ENCODE assay signal across 1 cellular context in genomic region chr4:6362896-6363295, GRCh38.
TF ChIP-seq lines count a peak whose summit lies in the region.

No MANE protein-coding gene starts in this region.

TF ChIP-seq in K562, 482 proteins besides CTCF, POLR2A, EP300 and RAD21 (continued from another document):
- TF ChIP-seq, protein P1, sequence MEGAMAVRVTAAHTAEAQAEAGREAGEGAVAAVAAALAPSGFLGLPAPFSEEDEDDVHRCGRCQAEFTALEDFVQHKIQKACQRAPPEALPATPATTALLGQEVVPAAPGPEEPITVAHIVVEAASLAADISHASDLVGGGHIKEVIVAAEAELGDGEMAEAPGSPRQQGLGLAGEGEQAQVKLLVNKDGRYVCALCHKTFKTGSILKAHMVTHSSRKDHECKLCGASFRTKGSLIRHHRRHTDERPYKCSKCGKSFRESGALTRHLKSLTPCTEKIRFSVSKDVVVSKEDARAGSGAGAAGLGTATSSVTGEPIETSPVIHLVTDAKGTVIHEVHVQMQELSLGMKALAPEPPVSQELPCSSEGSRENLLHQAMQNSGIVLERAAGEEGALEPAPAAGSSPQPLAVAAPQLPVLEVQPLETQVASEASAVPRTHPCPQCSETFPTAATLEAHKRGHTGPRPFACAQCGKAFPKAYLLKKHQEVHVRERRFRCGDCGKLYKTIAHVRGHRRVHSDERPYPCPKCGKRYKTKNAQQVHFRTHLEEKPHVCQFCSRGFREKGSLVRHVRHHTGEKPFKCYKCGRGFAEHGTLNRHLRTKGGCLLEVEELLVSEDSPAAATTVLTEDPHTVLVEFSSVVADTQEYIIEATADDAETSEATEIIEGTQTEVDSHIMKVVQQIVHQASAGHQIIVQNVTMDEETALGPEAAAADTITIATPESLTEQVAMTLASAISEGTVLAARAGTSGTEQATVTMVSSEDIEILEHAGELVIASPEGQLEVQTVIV (CRISPR knock-in tag; IDR thresholded peaks at IDR 0.05; ENCODE audit: borderline replicate concordance), result no peak
- TF ChIP-seq PHF8 (IDR thresholded peaks at IDR 0.05; ENCODE audit: borderline replicate concordance, low read length), result no peak
- TF ChIP-seq, protein P2, sequence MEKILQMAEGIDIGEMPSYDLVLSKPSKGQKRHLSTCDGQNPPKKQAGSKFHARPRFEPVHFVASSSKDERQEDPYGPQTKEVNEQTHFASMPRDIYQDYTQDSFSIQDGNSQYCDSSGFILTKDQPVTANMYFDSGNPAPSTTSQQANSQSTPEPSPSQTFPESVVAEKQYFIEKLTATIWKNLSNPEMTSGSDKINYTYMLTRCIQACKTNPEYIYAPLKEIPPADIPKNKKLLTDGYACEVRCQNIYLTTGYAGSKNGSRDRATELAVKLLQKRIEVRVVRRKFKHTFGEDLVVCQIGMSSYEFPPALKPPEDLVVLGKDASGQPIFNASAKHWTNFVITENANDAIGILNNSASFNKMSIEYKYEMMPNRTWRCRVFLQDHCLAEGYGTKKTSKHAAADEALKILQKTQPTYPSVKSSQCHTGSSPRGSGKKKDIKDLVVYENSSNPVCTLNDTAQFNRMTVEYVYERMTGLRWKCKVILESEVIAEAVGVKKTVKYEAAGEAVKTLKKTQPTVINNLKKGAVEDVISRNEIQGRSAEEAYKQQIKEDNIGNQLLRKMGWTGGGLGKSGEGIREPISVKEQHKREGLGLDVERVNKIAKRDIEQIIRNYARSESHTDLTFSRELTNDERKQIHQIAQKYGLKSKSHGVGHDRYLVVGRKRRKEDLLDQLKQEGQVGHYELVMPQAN (IDR thresholded peaks at IDR 0.05; ENCODE audit: borderline replicate concordance), result no peak
- no peak for TF ChIP-seq MCM2 (IDR thresholded peaks at IDR 0.05; ENCODE audit: low read depth)
- no peak for TF ChIP-seq ZNF324 (CRISPR knock-in tag; IDR thresholded peaks at IDR 0.05)
- no peak for TF ChIP-seq BDP1 (IDR thresholded peaks at IDR 0.05; ENCODE audit: insufficient read depth, insufficient read length)
- TF ChIP-seq ZNF263 (CRISPR knock-in tag; IDR thresholded peaks at IDR 0.05; ENCODE audit: borderline replicate concordance), result 0 out of 2 replicates have a peak, but pooled peaks have one; percentile 28
- TF ChIP-seq, protein P3, sequence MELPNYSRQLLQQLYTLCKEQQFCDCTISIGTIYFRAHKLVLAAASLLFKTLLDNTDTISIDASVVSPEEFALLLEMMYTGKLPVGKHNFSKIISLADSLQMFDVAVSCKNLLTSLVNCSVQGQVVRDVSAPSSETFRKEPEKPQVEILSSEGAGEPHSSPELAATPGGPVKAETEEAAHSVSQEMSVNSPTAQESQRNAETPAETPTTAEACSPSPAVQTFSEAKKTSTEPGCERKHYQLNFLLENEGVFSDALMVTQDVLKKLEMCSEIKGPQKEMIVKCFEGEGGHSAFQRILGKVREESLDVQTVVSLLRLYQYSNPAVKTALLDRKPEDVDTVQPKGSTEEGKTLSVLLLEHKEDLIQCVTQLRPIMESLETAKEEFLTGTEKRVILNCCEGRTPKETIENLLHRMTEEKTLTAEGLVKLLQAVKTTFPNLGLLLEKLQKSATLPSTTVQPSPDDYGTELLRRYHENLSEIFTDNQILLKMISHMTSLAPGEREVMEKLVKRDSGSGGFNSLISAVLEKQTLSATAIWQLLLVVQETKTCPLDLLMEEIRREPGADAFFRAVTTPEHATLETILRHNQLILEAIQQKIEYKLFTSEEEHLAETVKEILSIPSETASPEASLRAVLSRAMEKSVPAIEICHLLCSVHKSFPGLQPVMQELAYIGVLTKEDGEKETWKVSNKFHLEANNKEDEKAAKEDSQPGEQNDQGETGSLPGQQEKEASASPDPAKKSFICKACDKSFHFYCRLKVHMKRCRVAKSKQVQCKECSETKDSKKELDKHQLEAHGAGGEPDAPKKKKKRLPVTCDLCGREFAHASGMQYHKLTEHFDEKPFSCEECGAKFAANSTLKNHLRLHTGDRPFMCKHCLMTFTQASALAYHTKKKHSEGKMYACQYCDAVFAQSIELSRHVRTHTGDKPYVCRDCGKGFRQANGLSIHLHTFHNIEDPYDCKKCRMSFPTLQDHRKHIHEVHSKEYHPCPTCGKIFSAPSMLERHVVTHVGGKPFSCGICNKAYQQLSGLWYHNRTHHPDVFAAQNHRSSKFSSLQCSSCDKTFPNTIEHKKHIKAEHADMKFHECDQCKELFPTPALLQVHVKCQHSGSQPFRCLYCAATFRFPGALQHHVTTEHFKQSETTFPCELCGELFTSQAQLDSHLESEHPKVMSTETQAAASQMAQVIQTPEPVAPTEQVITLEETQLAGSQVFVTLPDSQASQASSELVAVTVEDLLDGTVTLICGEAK (IDR thresholded peaks at IDR 0.05), result no peak
- TF ChIP-seq, protein P3 (CRISPR knock-in tag; IDR thresholded peaks at IDR 0.05), result 0 out of 2 replicates have a peak, but pooled peaks have one; percentile 9
- TF ChIP-seq ARID1B (IDR thresholded peaks at IDR 0.05), result no peak
- TF ChIP-seq NCOA6 (IDR thresholded peaks at IDR 0.05), result no peak
- no peak for TF ChIP-seq EWSR1 (IDR thresholded peaks at IDR 0.05; ENCODE audit: borderline replicate concordance, low read depth, partially characterized antibody)
- TF ChIP-seq TAF9B (IDR thresholded peaks at IDR 0.05; ENCODE audit: partially characterized antibody), result no peak
- TF ChIP-seq ZNF124 (CRISPR knock-in tag; IDR thresholded peaks at IDR 0.05), result no peak
- TF ChIP-seq, protein P4, sequence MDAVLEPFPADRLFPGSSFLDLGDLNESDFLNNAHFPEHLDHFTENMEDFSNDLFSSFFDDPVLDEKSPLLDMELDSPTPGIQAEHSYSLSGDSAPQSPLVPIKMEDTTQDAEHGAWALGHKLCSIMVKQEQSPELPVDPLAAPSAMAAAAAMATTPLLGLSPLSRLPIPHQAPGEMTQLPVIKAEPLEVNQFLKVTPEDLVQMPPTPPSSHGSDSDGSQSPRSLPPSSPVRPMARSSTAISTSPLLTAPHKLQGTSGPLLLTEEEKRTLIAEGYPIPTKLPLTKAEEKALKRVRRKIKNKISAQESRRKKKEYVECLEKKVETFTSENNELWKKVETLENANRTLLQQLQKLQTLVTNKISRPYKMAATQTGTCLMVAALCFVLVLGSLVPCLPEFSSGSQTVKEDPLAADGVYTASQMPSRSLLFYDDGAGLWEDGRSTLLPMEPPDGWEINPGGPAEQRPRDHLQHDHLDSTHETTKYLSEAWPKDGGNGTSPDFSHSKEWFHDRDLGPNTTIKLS (IDR thresholded peaks at IDR 0.05; ENCODE audit: borderline replicate concordance, low read depth), result no peak
- TF ChIP-seq CHD1 (IDR thresholded peaks at IDR 0.05; ENCODE audit: low read length), result no peak
- TF ChIP-seq, protein P5, sequence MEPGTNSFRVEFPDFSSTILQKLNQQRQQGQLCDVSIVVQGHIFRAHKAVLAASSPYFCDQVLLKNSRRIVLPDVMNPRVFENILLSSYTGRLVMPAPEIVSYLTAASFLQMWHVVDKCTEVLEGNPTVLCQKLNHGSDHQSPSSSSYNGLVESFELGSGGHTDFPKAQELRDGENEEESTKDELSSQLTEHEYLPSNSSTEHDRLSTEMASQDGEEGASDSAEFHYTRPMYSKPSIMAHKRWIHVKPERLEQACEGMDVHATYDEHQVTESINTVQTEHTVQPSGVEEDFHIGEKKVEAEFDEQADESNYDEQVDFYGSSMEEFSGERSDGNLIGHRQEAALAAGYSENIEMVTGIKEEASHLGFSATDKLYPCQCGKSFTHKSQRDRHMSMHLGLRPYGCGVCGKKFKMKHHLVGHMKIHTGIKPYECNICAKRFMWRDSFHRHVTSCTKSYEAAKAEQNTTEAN (CRISPR knock-in tag; IDR thresholded peaks at IDR 0.05), result no peak
- TF ChIP-seq DIDO1 (tag; IDR thresholded peaks at IDR 0.05; ENCODE audit: low read depth), result no peak
- no peak for TF ChIP-seq ZNF79 (CRISPR knock-in tag; IDR thresholded peaks at IDR 0.05; ENCODE audit: low read depth)
- TF ChIP-seq ZNF316 (IDR thresholded peaks at IDR 0.05), result no peak
- TF ChIP-seq TARDBP (IDR thresholded peaks at IDR 0.05), result no peak
- TF ChIP-seq ATF1 (CRISPR knock-in tag; IDR thresholded peaks at IDR 0.05), result 0 out of 2 replicates have a peak, but pooled peaks have one; percentile 37
- TF ChIP-seq ATF1 (tag; IDR thresholded peaks at IDR 0.05), result no peak
- TF ChIP-seq ZNF584 (CRISPR knock-in tag; IDR thresholded peaks at IDR 0.05; ENCODE audit: low read depth), result 0 out of 2 replicates have a peak, but pooled peaks have one; percentile 31
- TF ChIP-seq HNRNPUL1 (IDR thresholded peaks at IDR 0.05; ENCODE audit: low read length), result no peak
- TF ChIP-seq ZNF511 (CRISPR knock-in tag; IDR thresholded peaks at IDR 0.05), result peak; percentile 92
- TF ChIP-seq ZC3H4 (CRISPR knock-in tag; IDR thresholded peaks at IDR 0.05; ENCODE audit: borderline replicate concordance), result no peak
- no peak for TF ChIP-seq PCBP2 (IDR thresholded peaks at IDR 0.05; ENCODE audit: low read depth, low read length, poor library complexity, severe bottlenecking)
- TF ChIP-seq, protein P6, sequence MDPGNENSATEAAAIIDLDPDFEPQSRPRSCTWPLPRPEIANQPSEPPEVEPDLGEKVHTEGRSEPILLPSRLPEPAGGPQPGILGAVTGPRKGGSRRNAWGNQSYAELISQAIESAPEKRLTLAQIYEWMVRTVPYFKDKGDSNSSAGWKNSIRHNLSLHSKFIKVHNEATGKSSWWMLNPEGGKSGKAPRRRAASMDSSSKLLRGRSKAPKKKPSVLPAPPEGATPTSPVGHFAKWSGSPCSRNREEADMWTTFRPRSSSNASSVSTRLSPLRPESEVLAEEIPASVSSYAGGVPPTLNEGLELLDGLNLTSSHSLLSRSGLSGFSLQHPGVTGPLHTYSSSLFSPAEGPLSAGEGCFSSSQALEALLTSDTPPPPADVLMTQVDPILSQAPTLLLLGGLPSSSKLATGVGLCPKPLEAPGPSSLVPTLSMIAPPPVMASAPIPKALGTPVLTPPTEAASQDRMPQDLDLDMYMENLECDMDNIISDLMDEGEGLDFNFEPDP (CRISPR knock-in tag; IDR thresholded peaks at IDR 0.05), result no peak
- TF ChIP-seq ATF2 (CRISPR knock-in tag; IDR thresholded peaks at IDR 0.05), result no peak
- TF ChIP-seq ZNF766 (CRISPR knock-in tag; conservative IDR thresholded peaks at IDR 0.05), result 0 out of 2 replicates have a peak, but pooled peaks have one; percentile 50
- no peak for TF ChIP-seq FOXJ3 (CRISPR knock-in tag; IDR thresholded peaks at IDR 0.05)
